10 cellular contexts compared by ENCODE assay signal in the genomic region with DNA sequence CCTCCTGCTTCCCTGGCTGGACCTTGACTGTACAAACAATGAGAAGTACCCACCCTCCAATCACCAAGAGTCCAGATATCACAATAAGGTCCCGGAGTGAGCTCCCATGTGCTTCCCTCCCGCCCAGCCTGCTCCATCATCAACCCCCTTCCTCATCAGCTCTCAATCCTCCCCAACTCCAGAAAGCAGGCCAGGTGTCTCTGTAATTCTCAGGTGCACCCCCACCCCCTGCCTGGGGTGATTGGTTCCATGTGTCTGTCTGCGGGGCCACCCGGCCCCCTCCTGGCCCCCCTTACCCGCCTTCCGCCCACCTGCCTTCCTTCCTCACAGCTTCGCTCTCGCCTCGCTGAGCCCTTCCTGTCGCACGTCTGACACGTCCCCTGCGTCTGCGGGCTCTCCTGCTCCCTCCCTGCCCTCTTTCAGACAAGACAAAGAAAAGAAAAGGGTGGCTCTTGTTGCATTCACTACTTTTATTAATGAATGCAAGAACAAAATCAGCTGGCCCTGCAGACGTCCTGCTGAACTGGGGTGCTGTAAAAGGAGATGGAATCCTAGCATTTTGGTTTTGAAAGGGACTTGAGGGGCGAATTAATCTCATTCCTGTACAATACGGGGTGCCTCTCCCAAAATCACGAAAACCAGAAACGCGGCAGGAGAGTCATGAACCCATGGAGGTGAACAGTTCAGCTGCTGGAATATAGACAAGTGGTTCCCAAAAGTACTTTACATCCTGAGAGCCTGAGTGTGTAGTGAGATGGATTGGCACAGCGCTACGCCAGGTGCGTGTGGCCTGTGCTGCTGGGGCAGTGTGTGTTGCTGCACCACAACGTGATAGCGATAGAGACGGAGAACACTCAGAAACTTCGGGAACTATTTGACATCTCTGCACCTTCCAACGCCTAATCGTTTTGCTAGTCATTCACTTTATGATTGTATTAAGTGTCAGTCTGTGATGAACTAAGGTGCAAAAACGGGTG. TPM values are rescaled to one million over a fixed set of nuclear protein-coding genes. Genes with fewer than 3 reads are reported as not detected.
DNase-seq lines count a peak whose midpoint lies in the region; ATAC-seq and TF ChIP-seq lines count a peak whose summit lies in the region.
"Had no signal": no experiment of that assay in that cellular context is flagged by ENCODE, and none has a peak within 500 bp of the region (broad histone marks: within the 10 kb centered on the region; RNA-seq: fewer than 3 reads in every experiment).

No MANE protein-coding gene starts in this region.

- H3K9me3 ChIP-seq in iPS-20b (ENCODE audit: insufficient read depth, low read depth, low read length) = no peaks in the 10 kb centered on the region
- H3K9me3 ChIP-seq in testis = no peaks in the 10 kb centered on the region
- H3K9me3 ChIP-seq: A549 had no signal

- intact Hi-C loops in testis (cut with DNase I; ENCODE audit: low total_unique reads) = no loop called here

- 47 to 51% methylated on average over 30 of the region's 30 CpGs for WGBS in testis, 2 donors

- peaks cover 32% of the 10 kb centered on the region for H3K4me1 Mint-ChIP-seq in T-helper 2 cell treated with Interferon-gamma antibody and Interleukin-4, amounts not matched to agents 5 μg/mL and 100 μg/mL, for 36 hours (ENCODE audit: low read depth)

- no peaks in the 10 kb centered on the region for H3K27me3 Mint-ChIP-seq in T-helper 2 cell treated with Interferon-gamma antibody and Interleukin-4, amounts not matched to agents 5 μg/mL and 100 μg/mL, for 36 hours (ENCODE audit: low read depth)

- H3K36me3 Mint-ChIP-seq in T-helper 2 cell treated with Interferon-gamma antibody and Interleukin-4, amounts not matched to agents 5 μg/mL and 100 μg/mL, for 36 hours (ENCODE audit: low read depth) = peaks cover 6% of the 10 kb centered on the region

- H3K36me3 ChIP-seq in iPS-20b (ENCODE audit: insufficient read depth, low read depth, low read length) (no peaks in the 10 kb centered on the region), testis (ENCODE audit: low read depth, missing control alignments) (no peaks in the 10 kb centered on the region)

- TF ChIP-seq POLR2A in testis (IDR thresholded peaks at IDR 0.05) = no peak

- no peak for TF ChIP-seq CTCF in testis (IDR thresholded peaks at IDR 0.05)

- peak overlapping the region; percentile 52 for H3K4me3 ChIP-seq in iPS-20b (ENCODE audit: low read length)
- no peak overlapping the region for H3K4me3 ChIP-seq in testis
- H3K4me3 ChIP-seq: A549 had no signal

- H3K4me1 ChIP-seq in iPS-20b (ENCODE audit: insufficient read depth, low read length) = peaks cover 16% of the 10 kb centered on the region; the same call in 1 of the 2 replicates
- peaks cover 6% of the 10 kb centered on the region for H3K4me1 ChIP-seq in testis

- H3K9ac ChIP-seq in iPS-20b (ENCODE audit: low read depth, low read length) = peak overlapping the region; percentile 62; the same call in 1 of the 2 replicates

- DNase-seq in NCI-H2081 (lab: John Stamatoyannopoulos, UW) = peak; percentile 63 to 86
- DNase-seq in NCI-H2081 treated with DMSO at 0.1 percent for 48 hours (lab: John Stamatoyannopoulos, UW) = no peak
- DNase-seq in T-helper 2 cell treated with Interferon-gamma antibody and Interleukin-4, amounts not matched to agents 5 μg/mL and 100 μg/mL, for 36 hours (ENCODE audit: low spot score) = peak; percentile 69
- DNase-seq in testis = peak; percentile 52
- DNase-seq in SKM-1 treated with dmso at 0.1 percent for 144 hours (lab: John Stamatoyannopoulos, UW; ENCODE audit: unreplicated experiment) = no peak
- DNase-seq in amniotic stem cell (lab: John Stamatoyannopoulos, UW) = no peak

- peak; percentile 84 for ATAC-seq in HG03280 (IDR thresholded peaks at IDR 0.05; ENCODE audit: unreplicated experiment)
- ATAC-seq: left colon had no signal

- peak overlapping the region; percentile 94 for H3K27ac Mint-ChIP-seq in T-helper 2 cell treated with Interferon-gamma antibody and Interleukin-4, amounts not matched to agents 5 μg/mL and 100 μg/mL, for 36 hours

- H3K9me3 Mint-ChIP-seq in T-helper 2 cell treated with Interferon-gamma antibody and Interleukin-4, amounts not matched to agents 5 μg/mL and 100 μg/mL, for 36 hours = no peaks in the 10 kb centered on the region

- peak overlapping the region; percentile 84 for H3K4me3 Mint-ChIP-seq in T-helper 2 cell treated with Interferon-gamma antibody and Interleukin-4, amounts not matched to agents 5 μg/mL and 100 μg/mL, for 36 hours

- H3K27ac ChIP-seq in iPS-20b (ENCODE audit: low read length) (no peak overlapping the region), testis (no peak overlapping the region)
- H3K27ac ChIP-seq: A549 had no signal

- H3K27me3 ChIP-seq in iPS-20b (ENCODE audit: insufficient read depth, low read length) (peaks cover 19% of the 10 kb centered on the region), testis (no peaks in the 10 kb centered on the region)

RNA-seq across cellular contexts. Expression of gene IGFBP2, which starts 26.4 kb away (rescaled TPM):
- total RNA-seq in testis = 100 to 1,000 TPM; 100 to 118 TPM
- 180 TPM for polyA plus RNA-seq in testis (ENCODE audit: insufficient read depth, low read depth, low replicate concordance)

Comparison
In these comparisons a context has a peak if more than half of its experiments do, and no peak if none do; other contexts are left out.
1. DNase-seq: peak in NCI-H2081 (2 of 2), T-helper 2 cell treated with Interferon-gamma antibody and Interleukin-4, amounts not matched to agents 5 μg/mL and 100 μg/mL, for 36 hours (single experiment) and testis (single experiment); none in NCI-H2081 treated with DMSO at 0.1 percent for 48 hours (single experiment), SKM-1 treated with dmso at 0.1 percent for 144 hours (single experiment) and amniotic stem cell (single experiment).